8 cellular contexts compared by ENCODE assay signal in the genomic region with DNA sequence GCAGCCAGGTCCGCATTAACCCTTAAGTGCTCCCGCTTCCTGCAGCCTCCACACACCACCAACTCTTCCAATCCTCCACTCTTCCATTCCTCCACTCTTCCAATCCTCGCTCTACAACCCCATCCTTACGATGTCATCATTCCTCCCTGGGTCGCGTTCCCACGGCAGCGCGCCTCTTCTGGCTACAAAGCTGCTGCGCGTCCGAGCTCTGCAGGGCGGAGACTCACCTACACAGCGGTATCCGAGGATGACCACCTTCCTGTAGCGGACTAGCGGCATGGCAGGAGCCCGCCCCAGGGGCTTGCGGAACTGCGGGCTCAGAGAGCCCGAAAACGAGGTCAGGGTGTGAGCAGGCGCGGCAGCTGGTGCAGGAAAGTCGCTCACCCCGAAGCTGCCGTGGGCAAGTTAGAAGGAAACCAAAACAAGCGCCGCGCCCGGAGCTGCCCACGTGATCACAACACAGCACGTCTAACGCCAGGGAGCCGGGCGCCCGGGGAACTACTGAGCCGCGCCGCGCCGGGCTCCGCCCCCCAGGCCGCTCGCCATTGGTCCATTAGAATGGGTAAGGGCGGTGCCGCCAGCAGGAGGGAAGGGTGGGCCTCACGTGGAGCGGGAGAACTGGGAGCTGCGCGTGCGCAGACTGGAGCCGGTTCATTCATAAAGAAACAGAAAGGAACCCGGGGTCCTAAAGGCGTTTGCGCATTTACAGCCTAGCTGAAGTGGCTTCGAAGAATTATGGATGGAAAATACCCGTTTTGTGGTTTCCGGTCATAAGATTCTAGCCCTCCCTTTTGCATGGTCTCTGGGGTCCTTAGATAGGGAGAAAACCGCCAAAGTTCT. TPM values are rescaled to one million over a fixed set of nuclear protein-coding genes. Genes with fewer than 3 reads are reported as not detected.
DNase-seq lines count a peak whose midpoint lies in the region; ATAC-seq and TF ChIP-seq lines count a peak whose summit lies in the region.

A gene with protein sequence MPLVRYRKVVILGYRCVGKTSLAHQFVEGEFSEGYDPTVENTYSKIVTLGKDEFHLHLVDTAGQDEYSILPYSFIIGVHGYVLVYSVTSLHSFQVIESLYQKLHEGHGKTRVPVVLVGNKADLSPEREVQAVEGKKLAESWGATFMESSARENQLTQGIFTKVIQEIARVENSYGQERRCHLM (minus strand): TSS at position 473 of the 840 bp plus-strand sequence. CDS start 194 bp downstream, at position 279.

- H3K4me1 ChIP-seq in stomach: peaks cover 10 to 21% (median 19%) of the 10 kb centered on the region in 4 donors

- no peaks in the 10 kb centered on the region for H3K9me3 Mint-ChIP-seq in activated T-helper 17 cell treated with anti-CD3 and anti-CD28 coated beads, Interleukin-2, amount 50 U/mL, for 72 hours

- CTCF ChIA-PET in RWPE1 (lab: Yijun Ruan, JAX): no interaction called here

- in situ Hi-C loops in G401 (cut with HindIII; ENCODE audit: low sequenced_read_pairs): no loop called here

- H3K36me3 ChIP-seq in H7 (replicated peaks; ENCODE audit: control insufficient read depth, insufficient read depth, low read length): no peaks in the 10 kb centered on the region
- no peaks in the 10 kb centered on the region for H3K36me3 ChIP-seq in neural cell (ENCODE audit: insufficient read depth, low read length)
- no peaks in the 10 kb centered on the region for H3K36me3 ChIP-seq in stomach

- H3K9ac ChIP-seq in neural cell (ENCODE audit: low read length): peak within 1 kb of the TSS; percentile 66

- H3K36me3 Mint-ChIP-seq in activated T-helper 17 cell treated with anti-CD3 and anti-CD28 coated beads, Interleukin-2, amount 50 U/mL, for 72 hours (ENCODE audit: low read depth): peaks cover 26% of the 10 kb centered on the region

- peak within 1 kb of the TSS; percentile 85 for H3K4me2 ChIP-seq in neural cell (ENCODE audit: low read length)

- H3K4me1 Mint-ChIP-seq in activated T-helper 17 cell treated with anti-CD3 and anti-CD28 coated beads, Interleukin-2, amount 50 U/mL, for 72 hours: peaks cover 10% of the 10 kb centered on the region

- no peaks in the 10 kb centered on the region for H3K79me2 ChIP-seq in neural cell (replicated peaks; ENCODE audit: insufficient read depth, low read length)

- peak within 1 kb of the TSS; percentile 90 for H3K27ac Mint-ChIP-seq in activated T-helper 17 cell treated with anti-CD3 and anti-CD28 coated beads, Interleukin-2, amount 50 U/mL, for 72 hours

- no peak for TF ChIP-seq POLR2A in stomach (IDR thresholded peaks at IDR 0.05)

- H3K4me3 ChIP-seq in H7 (ENCODE audit: insufficient read depth, low read depth, low read length): peak within 1 kb of the TSS; percentile 86
- peak within 1 kb of the TSS; percentile 89 for H3K4me3 ChIP-seq in neural cell (ENCODE audit: low read length)
- peak within 1 kb of the TSS; percentile 74 to 88 (median 80) for H3K4me3 ChIP-seq in stomach

- H4K20me1 ChIP-seq in neural cell (ENCODE audit: insufficient read depth): no peaks in the 10 kb centered on the region

- no peaks in the 10 kb centered on the region for H3K9me3 ChIP-seq in neural cell (ENCODE audit: low read length)
- H3K9me3 ChIP-seq in stomach: no peaks in the 10 kb centered on the region

- H3K27me3 ChIP-seq in H7 (ENCODE audit: control insufficient read depth, insufficient read depth, low read length): peaks cover 12% of the 10 kb centered on the region
- peaks cover 4% of the 10 kb centered on the region for H3K27me3 ChIP-seq in neural cell (ENCODE audit: insufficient read depth, low read depth, low read length)
- H3K27me3 ChIP-seq in stomach: no peaks in the 10 kb centered on the region

- DNase-seq in G401 (ENCODE audit: low spot score) (peak; percentile 95), H7 (peak; percentile 97), LoVo (ENCODE audit: low spot score) (peak; percentile 100), RWPE1 (ENCODE audit: low spot score) (peak; percentile 98), fibroblast of peridontal ligament (ENCODE audit: extremely low read depth) (peak; percentile 92), stomach (peak; percentile 99)

- no peak for TF ChIP-seq RAD21 in neural cell (conservative IDR thresholded peaks at IDR 0.05)

- peak within 1 kb of the TSS; percentile 80 for H2AFZ ChIP-seq in neural cell (ENCODE audit: low read depth, low read length)

- no peaks in the 10 kb centered on the region for H3F3A ChIP-seq in neural cell (ENCODE audit: insufficient read depth, low read length, poor library complexity, severe bottlenecking)

- no peaks in the 10 kb centered on the region for H3K27me3 Mint-ChIP-seq in activated T-helper 17 cell treated with anti-CD3 and anti-CD28 coated beads, Interleukin-2, amount 50 U/mL, for 72 hours

- H3K4me3 Mint-ChIP-seq in activated T-helper 17 cell treated with anti-CD3 and anti-CD28 coated beads, Interleukin-2, amount 50 U/mL, for 72 hours: peak within 1 kb of the TSS; percentile 94

- POLR2A ChIA-PET in RWPE1 (lab: Yijun Ruan, JAX; ENCODE audit: low non-redundant PET): interaction anchor here (0.6 to 1.1 kb wide), 2 partner anchors 61 to 165 kb away, joined by 4 to 5 read pairs; partner anchors contain the start of gene TUBA1B

- 0 to 1% (median 1%) methylated on average over 41 to 60 of the region's 60 CpGs for WGBS in stomach, 5 donors

- H3K9me2 ChIP-seq in neural cell (ENCODE audit: insufficient read depth, low read length): no peaks in the 10 kb centered on the region

- TF ChIP-seq CTCF in RWPE1 (conservative IDR thresholded peaks at IDR 0.05; ENCODE audit: low read depth) (peak; percentile 47), neural cell (IDR thresholded peaks at IDR 0.05; ENCODE audit: poor library complexity, severe bottlenecking) (peak; percentile 58), stomach (IDR thresholded peaks at IDR 0.05) (peak in 2 of 7 experiments; percentile 8 to 22)

- TF ChIP-seq EP300 in neural cell (conservative IDR thresholded peaks at IDR 0.05; ENCODE audit: poor library complexity, severe bottlenecking): peak; percentile 44
- no peak for TF ChIP-seq EP300 in stomach (IDR thresholded peaks at IDR 0.05)

- peak; percentile 100 for ATAC-seq in activated T-helper 17 cell treated with anti-CD3 and anti-CD28 coated beads, Interleukin-2, amount 50 U/mL, for 72 hours (replicated peaks)

- H3K27ac ChIP-seq in RWPE1 (peak within 1 kb of the TSS; percentile 92), neural cell (ENCODE audit: low read length) (no peak within 1 kb of the TSS), stomach (peak within 1 kb of the TSS; percentile 73 to 87 (median 85))

- intact Hi-C loops in stomach (cut with DNase I; ENCODE audit: low total_unique reads): loop anchor here (10.0 kb wide), 1 partner anchor 55 kb away; no protein-coding TSS in a partner anchor

TF ChIP-seq in neural cell, 6 proteins besides CTCF, POLR2A, EP300 and RAD21:
- no peak for TF ChIP-seq POLR2AphosphoS5 (IDR thresholded peaks at IDR 0.05)
- peak; percentile 56 for TF ChIP-seq TAF1 (IDR thresholded peaks at IDR 0.05; ENCODE audit: low read depth)
- no peak for TF ChIP-seq EZH2 (IDR thresholded peaks at IDR 0.05; ENCODE audit: borderline replicate concordance, insufficient read depth, low read length, poor library complexity, severe bottlenecking)
- TF ChIP-seq SMC3 (conservative IDR thresholded peaks at IDR 0.05; ENCODE audit: poor library complexity): peak; percentile 23
- peak; percentile 94 for TF ChIP-seq MXI1 (conservative IDR thresholded peaks at IDR 0.05; ENCODE audit: poor library complexity, severe bottlenecking)
- peak; percentile 30 for TF ChIP-seq REST (IDR thresholded peaks at IDR 0.05; ENCODE audit: borderline replicate concordance)

RNA-seq across cellular contexts. Expression of the gene that starts here (rescaled TPM):
- 2.5 and 3.5 TPM in 2 replicates for total RNA-seq in G401 (2014; rRNA removed; shearing (Covaris generic))
- 5.5 and 7.1 TPM in 2 replicates for total RNA-seq in H7 (2014; rRNA removed; shearing (Covaris generic))
- 10 to 100 TPM; 12.2 to 19.3 TPM for total RNA-seq in activated T-helper 17 cell treated with anti-CD3 and anti-CD28 coated beads, Interleukin-2, amount 50 U/mL, for 72 hours
- polyA plus RNA-seq in neural cell: 0.68 TPM in 1 of 2 replicates, not detected in the other
- not detected in 2 replicates for polyA minus RNA-seq in neural cell
- total RNA-seq in stomach: not detected
- polyA plus RNA-seq in stomach: 1 to 10 TPM in 1 of 3 donors, under 1 TPM in 1, not detected in 1; 0.75 to 1.0 TPM
